Comparison of ENCODE assay signal across 7 cellular contexts in genomic region chr9:137135154-137135553, GRCh38. TPM values are rescaled to one million over a fixed set of nuclear protein-coding genes. Genes with fewer than 3 reads are reported as not detected.
"Had no signal": no experiment of that assay in that cellular context is flagged by ENCODE, and none has a peak within 500 bp of the region (broad histone marks: within the 10 kb centered on the region; RNA-seq: fewer than 3 reads in every experiment).

No MANE protein-coding gene starts in this region.

RNA-seq across cellular contexts. Expression of gene GRIN1, which starts 3.8 kb away (rescaled TPM):
- total RNA-seq: H4 had no signal
- polyA plus RNA-seq: GM23248 had no signal

RNA-seq across cellular contexts. Expression of gene LRRC26, which starts 34.7 kb away (rescaled TPM):
- total RNA-seq: GM23248, HFFc6 had no signal
- polyA plus RNA-seq: GM23248 had no signal

RNA-seq across cellular contexts. Expression of gene TMEM210, which starts 36.7 kb away (rescaled TPM):
- total RNA-seq: GM23248, GM23338, H1, H4, H7, H9, HFFc6 had no signal
- polyA plus RNA-seq: GM23248, GM23338, H1 had no signal
